Comparison of ENCODE assay signal across 9 cellular contexts in the genomic region with DNA sequence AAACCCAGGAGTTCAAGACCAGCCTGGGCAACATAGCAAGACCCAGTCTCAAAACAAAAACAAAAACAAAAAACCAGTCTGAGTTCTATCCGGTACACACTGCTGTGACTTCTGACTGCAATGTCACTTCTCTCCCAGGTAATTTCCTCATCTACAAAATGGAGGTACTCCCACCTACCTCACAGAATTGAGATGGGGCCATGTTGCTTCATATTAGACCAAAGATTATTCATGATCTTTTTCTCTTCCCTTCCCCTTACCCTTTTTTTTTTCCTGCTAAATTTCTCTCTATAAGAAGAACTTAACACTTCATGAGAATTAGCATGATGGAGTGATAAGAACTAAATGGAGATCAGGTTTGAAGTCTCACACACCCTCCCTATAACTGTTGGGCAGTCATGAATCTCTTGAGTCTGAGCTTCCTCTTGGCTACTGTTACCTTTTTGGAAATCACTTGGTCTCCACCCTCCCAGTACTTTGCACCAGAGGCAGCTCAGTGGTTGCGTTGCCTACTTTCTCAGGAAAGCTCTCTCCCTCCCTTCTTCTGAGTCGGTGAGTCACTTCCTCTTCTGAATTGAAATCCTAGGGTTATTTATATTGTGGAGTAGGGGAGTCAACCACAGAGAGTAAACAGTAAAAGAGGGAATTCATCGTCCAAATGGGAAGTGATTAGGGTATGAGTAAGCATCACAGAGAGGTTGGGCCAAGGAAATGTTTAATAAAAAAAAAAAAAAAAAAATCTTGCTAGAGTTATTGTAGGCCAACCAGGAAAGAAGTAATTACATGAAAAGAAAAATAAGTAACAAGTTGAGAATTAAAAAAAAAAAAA. TPM values are rescaled to one million over a fixed set of nuclear protein-coding genes. Genes with fewer than 3 reads are reported as not detected.
DNase-seq lines count a peak whose midpoint lies in the region; ATAC-seq and TF ChIP-seq lines count a peak whose summit lies in the region.
"Had no signal": no experiment of that assay in that cellular context is flagged by ENCODE, and none has a peak within 500 bp of the region (broad histone marks: within the 10 kb centered on the region; RNA-seq: fewer than 3 reads in every experiment).

No MANE protein-coding gene starts in this region.

- H3K27me3 ChIP-seq in ascending aorta (no peaks in the 10 kb centered on the region), thoracic aorta (replicated peaks; ENCODE audit: insufficient read depth) (no peaks in the 10 kb centered on the region)

- peaks cover 3 to 10% of the 10 kb centered on the region in 2 donors for H3K36me3 ChIP-seq in ascending aorta
- H3K36me3 ChIP-seq in thoracic aorta, result peaks cover 4% of the 10 kb centered on the region

- H3K27ac ChIP-seq in ascending aorta, result peak overlapping the region; percentile 79 to 87
- H3K27ac ChIP-seq in thoracic aorta, result peak overlapping the region; percentile 72 to 89

- H3K4me1 ChIP-seq in ascending aorta (peaks cover 8 to 20% of the 10 kb centered on the region in 2 donors), thoracic aorta (ENCODE audit: control insufficient read depth in 1 of 2, low read depth in 2 of 2) (peaks cover 18 to 39% of the 10 kb centered on the region in 2 donors)

- TF ChIP-seq CTCF in ascending aorta (IDR thresholded peaks at IDR 0.05) (no peak), thoracic aorta (IDR thresholded peaks at IDR 0.05) (no peak)

- ATAC-seq in thoracic aorta (ENCODE audit: insufficient number of reproducible peaks, low FRiP score, low read depth), result peak; percentile 97
- no peak for ATAC-seq in GM21515 (IDR thresholded peaks at IDR 0.05; ENCODE audit: unreplicated experiment)

- DNase-seq in GF-D8 (lab: John Stamatoyannopoulos, UW) (peak; percentile 79), NCI-H2029 (lab: John Stamatoyannopoulos, UW) (peak; percentile 81), ascending aorta (ENCODE audit: low spot score in 2 of 2) (peak; percentile 51 to 91), inferior parietal cortex (ENCODE audit: extremely low spot score) (peak; percentile 39), thoracic aorta (ENCODE audit: low spot score) (peak; percentile 66), superior temporal gyrus (ENCODE audit: extremely low spot score) (no peak), NCI-H1694 treated with DMSO at 0.1 percent for 48 hours (lab: John Stamatoyannopoulos, UW) (no peak)
- DNase-seq: activated B cell treated with CpG ODN at 0.5 μM for 24 hours had no signal

- H3K4me3 ChIP-seq in ascending aorta (no peak overlapping the region), thoracic aorta (no peak overlapping the region)

- H3K9me3 ChIP-seq in ascending aorta, result no peaks in the 10 kb centered on the region
- H3K9me3 ChIP-seq in thoracic aorta, result no peaks in the 10 kb centered on the region

- intact Hi-C loops in ascending aorta (cut with DNase I), result loop anchor here (1.0 to 2.0 kb wide), 3 partner anchors 15 to 35 kb away; no protein-coding TSS in a partner anchor

RNA-seq across cellular contexts. Expression of a gene that starts 59.9 kb away (rescaled TPM):
- total RNA-seq in ascending aorta, result not detected
- total RNA-seq in thoracic aorta, result 1 to 10 TPM; 5.1 to 6.9 TPM

Comparison
In these comparisons a context has a peak if more than half of its experiments do, and no peak if none do; other contexts are left out.
1. DNase-seq: peak in GF-D8 (single experiment), NCI-H2029 (single experiment), ascending aorta (2 of 2), inferior parietal cortex (single experiment) and thoracic aorta (single experiment); none in superior temporal gyrus (single experiment) and NCI-H1694 treated with DMSO at 0.1 percent for 48 hours (single experiment).